Comparison of ENCODE assay signal across 2 cellular contexts in the genomic region with DNA sequence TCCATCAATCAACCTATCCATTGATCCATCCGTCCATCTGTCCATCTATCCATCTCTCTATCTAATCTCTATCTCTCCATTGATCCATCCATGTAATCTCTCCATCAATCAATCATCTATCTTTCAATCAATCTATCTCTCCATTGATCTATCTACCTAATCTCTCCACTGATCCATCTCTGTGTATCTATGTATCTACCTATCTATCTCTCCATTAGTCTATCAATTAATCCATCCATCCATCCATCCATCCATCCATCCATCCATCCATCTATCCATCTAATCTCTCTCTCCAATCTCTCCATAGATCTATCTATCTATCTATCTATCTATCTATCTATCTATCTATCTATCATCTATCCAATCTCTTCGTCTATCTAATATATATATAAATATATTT.
TF ChIP-seq lines count a peak whose summit lies in the region.

No MANE protein-coding gene starts in this region.

TF ChIP-seq in HEK293, 187 proteins besides CTCF, POLR2A, EP300 and RAD21:
- TF ChIP-seq ZNF37A (tag by site-specific recombination; IDR thresholded peaks at IDR 0.05) (no peak), ZNF335 (tag by site-specific recombination; conservative IDR thresholded peaks at IDR 0.05) (no peak), ZBTB17 (tag by site-specific recombination; IDR thresholded peaks at IDR 0.05) (peak; percentile 74), ZNF311 (tag by site-specific recombination; IDR thresholded peaks at IDR 0.05; ENCODE audit: borderline replicate concordance) (no peak), ZNF654 (tag by site-specific recombination; IDR thresholded peaks at IDR 0.05; ENCODE audit: low read depth) (no peak), ZNF366 (tag by site-specific recombination; conservative IDR thresholded peaks at IDR 0.05) (peak; percentile 91), ZSCAN23 (tag by site-specific recombination; IDR thresholded peaks at IDR 0.05) (no peak), ZNF792 (tag by site-specific recombination; IDR thresholded peaks at IDR 0.05) (no peak), ATF2 (tag by site-specific recombination; IDR thresholded peaks at IDR 0.05; ENCODE audit: low read depth) (no peak), ZXDB (tag by site-specific recombination; IDR thresholded peaks at IDR 0.05) (no peak)
- TF ChIP-seq, protein P1, sequence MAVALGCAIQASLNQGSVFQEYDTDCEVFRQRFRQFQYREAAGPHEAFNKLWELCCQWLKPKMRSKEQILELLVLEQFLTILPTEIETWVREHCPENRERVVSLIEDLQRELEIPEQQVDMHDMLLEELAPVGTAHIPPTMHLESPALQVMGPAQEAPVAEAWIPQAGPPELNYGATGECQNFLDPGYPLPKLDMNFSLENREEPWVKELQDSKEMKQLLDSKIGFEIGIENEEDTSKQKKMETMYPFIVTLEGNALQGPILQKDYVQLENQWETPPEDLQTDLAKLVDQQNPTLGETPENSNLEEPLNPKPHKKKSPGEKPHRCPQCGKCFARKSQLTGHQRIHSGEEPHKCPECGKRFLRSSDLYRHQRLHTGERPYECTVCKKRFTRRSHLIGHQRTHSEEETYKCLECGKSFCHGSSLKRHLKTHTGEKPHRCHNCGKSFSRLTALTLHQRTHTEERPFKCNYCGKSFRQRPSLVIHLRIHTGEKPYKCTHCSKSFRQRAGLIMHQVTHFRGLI (tag by site-specific recombination; IDR thresholded peaks at IDR 0.05) = no peak
- TF ChIP-seq, protein P2, sequence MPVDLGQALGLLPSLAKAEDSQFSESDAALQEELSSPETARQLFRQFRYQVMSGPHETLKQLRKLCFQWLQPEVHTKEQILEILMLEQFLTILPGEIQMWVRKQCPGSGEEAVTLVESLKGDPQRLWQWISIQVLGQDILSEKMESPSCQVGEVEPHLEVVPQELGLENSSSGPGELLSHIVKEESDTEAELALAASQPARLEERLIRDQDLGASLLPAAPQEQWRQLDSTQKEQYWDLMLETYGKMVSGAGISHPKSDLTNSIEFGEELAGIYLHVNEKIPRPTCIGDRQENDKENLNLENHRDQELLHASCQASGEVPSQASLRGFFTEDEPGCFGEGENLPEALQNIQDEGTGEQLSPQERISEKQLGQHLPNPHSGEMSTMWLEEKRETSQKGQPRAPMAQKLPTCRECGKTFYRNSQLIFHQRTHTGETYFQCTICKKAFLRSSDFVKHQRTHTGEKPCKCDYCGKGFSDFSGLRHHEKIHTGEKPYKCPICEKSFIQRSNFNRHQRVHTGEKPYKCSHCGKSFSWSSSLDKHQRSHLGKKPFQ (tag by site-specific recombination; IDR thresholded peaks at IDR 0.05) = no peak

TF ChIP-seq in K562, 482 proteins besides CTCF, POLR2A, EP300 and RAD21:
- TF ChIP-seq DACH1 (IDR thresholded peaks at IDR 0.05; ENCODE audit: partially characterized antibody) (peak; percentile 84), ZBTB1 (CRISPR knock-in tag; IDR thresholded peaks at IDR 0.05; ENCODE audit: borderline replicate concordance, low read depth) (no peak), HDAC1 (IDR thresholded peaks at IDR 0.05) (peak in 1 of 2 experiments; percentile 25; a peak in 1 of 4 replicates), TRIM24 (IDR thresholded peaks at IDR 0.05) (no peak), ZNF347 (CRISPR knock-in tag; IDR thresholded peaks at IDR 0.05; ENCODE audit: low read depth) (no peak), ZNF77 (CRISPR knock-in tag; IDR thresholded peaks at IDR 0.05) (no peak), ZBTB2 (IDR thresholded peaks at IDR 0.05) (peak; percentile 65), MTA1 (IDR thresholded peaks at IDR 0.05; ENCODE audit: borderline replicate concordance) (0 out of 2 replicates have a peak, but pooled peaks have one; percentile 51)
- TF ChIP-seq, protein P3, sequence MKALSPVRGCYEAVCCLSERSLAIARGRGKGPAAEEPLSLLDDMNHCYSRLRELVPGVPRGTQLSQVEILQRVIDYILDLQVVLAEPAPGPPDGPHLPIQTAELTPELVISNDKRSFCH (CRISPR knock-in tag; IDR thresholded peaks at IDR 0.05) = no peak
- TF ChIP-seq, protein P3 (tag; IDR thresholded peaks at IDR 0.05) = no peak
